In genomic region chr2:187862715-187863114, GRCh38 we compare ENCODE assay signal across 1 cellular context.
TF ChIP-seq lines count a peak whose summit lies in the region.

No MANE protein-coding gene starts in this region.

TF ChIP-seq in A549, 52 proteins besides CTCF, POLR2A, EP300 and RAD21 (continued from another document):
- TF ChIP-seq NFE2L2 (conservative IDR thresholded peaks at IDR 0.05; ENCODE audit: low read length) (no peak), FOSB (CRISPR knock-in tag; IDR thresholded peaks at IDR 0.05) (no peak)
